ENCODE assay signal across 14 cellular contexts in genomic region chr3:185337231-185337816, GRCh38. TPM values are rescaled to one million over a fixed set of nuclear protein-coding genes. Genes with fewer than 3 reads are reported as not detected.
DNase-seq lines count a peak whose midpoint lies in the region; ATAC-seq and TF ChIP-seq lines count a peak whose summit lies in the region.
"Had no signal": no experiment of that assay in that cellular context is flagged by ENCODE, and none has a peak within 500 bp of the region (broad histone marks: within the 10 kb centered on the region; RNA-seq: fewer than 3 reads in every experiment).

No MANE protein-coding gene starts in this region.

- no peaks in the 10 kb centered on the region for H4K20me1 ChIP-seq in MM.1S (ENCODE audit: insufficient read depth, low read length)

- H3K4me1 Mint-ChIP-seq in mesothelial cell of epicardium: peaks cover 10% of the 10 kb centered on the region

- H3K27ac Mint-ChIP-seq in mesothelial cell of epicardium: peak overlapping the region; percentile 75

- H3K9me2 ChIP-seq in MM.1S (replicated peaks; ENCODE audit: insufficient read depth, low read length): no peaks in the 10 kb centered on the region

- ATAC-seq in GM19395 (IDR thresholded peaks at IDR 0.05; ENCODE audit: unreplicated experiment): no peak

- H3K9me3 ChIP-seq in endocrine pancreas (ENCODE audit: control insufficient read depth, low read length) (no peaks in the 10 kb centered on the region), MM.1S (replicated peaks; ENCODE audit: insufficient read depth, low read length) (no peaks in the 10 kb centered on the region)
- H3K9me3 ChIP-seq: SJSA1 had no signal

- H3K4me3 ChIP-seq in endocrine pancreas (ENCODE audit: control insufficient read depth, insufficient read depth, low read length) (peak overlapping the region; percentile 24), MM.1S (ENCODE audit: low read length) (no peak overlapping the region)
- H3K4me3 ChIP-seq: GM23248, SJSA1 had no signal

- peaks cover 3% of the 10 kb centered on the region for H3K36me3 Mint-ChIP-seq in mesothelial cell of epicardium

- no peak overlapping the region for H3K4me2 ChIP-seq in MM.1S (ENCODE audit: low read depth, low read length)

- H3K27me3 ChIP-seq in endocrine pancreas (ENCODE audit: control insufficient read depth, insufficient read depth, low read length): no peaks in the 10 kb centered on the region
- H3K27me3 ChIP-seq in MM.1S (replicated peaks; ENCODE audit: insufficient read depth, low read length): no peaks in the 10 kb centered on the region
- H3K27me3 ChIP-seq: SJSA1 had no signal

- H3K9ac ChIP-seq in endocrine pancreas (ENCODE audit: control insufficient read depth, insufficient read depth, low read length) (no peak overlapping the region), MM.1S (ENCODE audit: low read length) (no peak overlapping the region)
- H3K9ac ChIP-seq: GM23248 had no signal

- no peak overlapping the region for H3K27ac ChIP-seq in MM.1S (ENCODE audit: low read length)
- H3K27ac ChIP-seq: GM23248, SJSA1 had no signal

- H3K4me1 ChIP-seq in endocrine pancreas (ENCODE audit: control insufficient read depth, insufficient read depth, low read length): peaks cover 10% of the 10 kb centered on the region
- peaks cover 19% of the 10 kb centered on the region for H3K4me1 ChIP-seq in MM.1S (ENCODE audit: low read length)

- no peak overlapping the region for H3K4me3 Mint-ChIP-seq in mesothelial cell of epicardium

- H3K9me3 Mint-ChIP-seq in mesothelial cell of epicardium: no peaks in the 10 kb centered on the region

- peaks cover 8% of the 10 kb centered on the region for H3F3A ChIP-seq in MM.1S (ENCODE audit: insufficient read depth, low read length)

- TF ChIP-seq CTCF in mesothelial cell of epicardium (IDR thresholded peaks at IDR 0.05; ENCODE audit: unreplicated experiment) (no peak), MM.1S (IDR thresholded peaks at IDR 0.05; ENCODE audit: low read length) (no peak)

- no peaks in the 10 kb centered on the region for H3K27me3 Mint-ChIP-seq in mesothelial cell of epicardium (ENCODE audit: low read depth)

- H2AFZ ChIP-seq in MM.1S (ENCODE audit: low read length): no peak overlapping the region
- H2AFZ ChIP-seq: GM23248 had no signal

- H3K79me2 ChIP-seq in MM.1S (ENCODE audit: low read length): no peaks in the 10 kb centered on the region

- DNase-seq in DMS53 treated with DMSO at 0.1 percent for 48 hours (lab: John Stamatoyannopoulos, UW; ENCODE audit: unreplicated experiment) (peak; percentile 34), NCI-H2196 treated with DMSO at 0.1 percent for 48 hours (lab: John Stamatoyannopoulos, UW; ENCODE audit: unreplicated experiment) (peak; percentile 95), mesothelial cell of epicardium (ENCODE audit: low spot score in 2 of 2, unreplicated experiment in 2 of 2) (no peak), MM.1S (no peak)
- DNase-seq in stimulated activated CD8-positive, alpha-beta memory T cell treated with anti-CD3 and anti-CD28 coated beads, Interleukin-4, amount 100 ng/mL, for 48 hours: no peak
- no peak for DNase-seq in activated CD4-positive, alpha-beta T cell treated with anti-CD3 and anti-CD28 coated beads for 4 hours
- DNase-seq: aorta; dermis blood vessel endothelial cell; GM23248; NK-92 treated with Interleukin-12 subunit alpha and Interleukin-12 subunit beta, amount 100 ng/mL, for 24 hours; nucleus accumbens had no signal

- H3K36me3 ChIP-seq in endocrine pancreas (ENCODE audit: control insufficient read depth, insufficient read depth, low read length) (no peaks in the 10 kb centered on the region), MM.1S (replicated peaks; ENCODE audit: insufficient read depth, low read length) (no peaks in the 10 kb centered on the region)
- H3K36me3 ChIP-seq: SJSA1 had no signal

RNA-seq across cellular contexts. Expression of gene MAP3K13, which starts 25.6 kb away (rescaled TPM):
- total RNA-seq in mesothelial cell of epicardium: 40.3 to 42.7 TPM (median 40.3 TPM) in 3 replicates

Comparison
In these comparisons a context has a peak if more than half of its experiments do, and no peak if none do; other contexts are left out.
1. DNase-seq: peak in DMS53 treated with DMSO at 0.1 percent for 48 hours (single experiment) and NCI-H2196 treated with DMSO at 0.1 percent for 48 hours (single experiment); none in mesothelial cell of epicardium (0 of 2), MM.1S (single experiment), stimulated activated CD8-positive, alpha-beta memory T cell treated with anti-CD3 and anti-CD28 coated beads, Interleukin-4, amount 100 ng/mL, for 48 hours (single experiment) and activated CD4-positive, alpha-beta T cell treated with anti-CD3 and anti-CD28 coated beads for 4 hours (0 of 2).